8 cellular contexts compared by ENCODE assay signal in genomic region chr20:61886721-61887658, GRCh38.
A peak's percentile ranks its signal among the peaks of the same experiment; 100 is the strongest.
DNase-seq lines count a peak whose midpoint lies in the region; ATAC-seq and TF ChIP-seq lines count a peak whose summit lies in the region.

No MANE protein-coding gene starts in this region.

- H2BK12ac ChIP-seq in H9 (ENCODE audit: insufficient read length, low read depth, low read length), result no peak overlapping the region

- no peak overlapping the region for H3K23ac ChIP-seq in H9 (ENCODE audit: insufficient read length, low read depth, low read length)

- no peak overlapping the region for H3K4ac ChIP-seq in H9 (ENCODE audit: low read depth, low read length)

- no peaks in the 10 kb centered on the region for H3K79me1 ChIP-seq in H9 (ENCODE audit: insufficient read depth, low read depth, low read length, poor library complexity, severe bottlenecking)

- peak; percentile 70 for ATAC-seq in left lobe of liver
- ATAC-seq in GM18873 (IDR thresholded peaks at IDR 0.05; ENCODE audit: low FRiP score, unreplicated experiment), result no peak

- no peaks in the 10 kb centered on the region for H3K9me2 ChIP-seq in PC-9 (ENCODE audit: insufficient read depth)

- POLR2A ChIA-PET in PC-9 (lab: Charles Lee; ENCODE audit: unreplicated experiment), result no interaction called here

- no peak overlapping the region for H2AFZ ChIP-seq in H9 (ENCODE audit: low read length)
- no peak overlapping the region for H2AFZ ChIP-seq in PC-9

- no peaks in the 10 kb centered on the region for H3K23me2 ChIP-seq in H9 (ENCODE audit: insufficient read length, low read depth, low read length, poor library complexity, severe bottlenecking)

- DNase-seq in COR-L47 (lab: John Stamatoyannopoulos, UW), result peak; percentile 50
- peak; percentile 75 for DNase-seq in H9
- DNase-seq in PC-9, result peak in 1 of 2 experiments; percentile 24
- no peak for DNase-seq in left lobe of liver (ENCODE audit: low spot score)
- peak; percentile 50 for DNase-seq in stimulated activated CD8-positive, alpha-beta memory T cell treated with anti-CD3 and anti-CD28 coated beads, Interleukin-4, amount 100 ng/mL, for 48 hours
- no peak for DNase-seq in NCI-H1694 (lab: John Stamatoyannopoulos, UW)

- H3K4me1 Mint-ChIP-seq in H9 (peaks cover 2 to 9% of the 10 kb centered on the region in 2 experiments; a peak in 3 of 4 replicates), brain (peaks cover 17% of the 10 kb centered on the region)

- no peak overlapping the region for H4K91ac ChIP-seq in H9 (ENCODE audit: insufficient read length, low read depth, low read length)

- no peak overlapping the region for H3K18ac ChIP-seq in H9 (ENCODE audit: insufficient read length, low read depth, low read length)

- H4K8ac ChIP-seq in H9 (replicated peaks; ENCODE audit: insufficient read length, low read depth, low read length), result no peak overlapping the region

- WGBS in H9 (ENCODE audit: extremely low coverage, insufficient read length, low lambda C conversion rate), result no CpG with 5 or more reads among the region's 22 CpGs

- H3K56ac ChIP-seq in H9 (ENCODE audit: insufficient read length, low read depth, low read length), result no peak overlapping the region

- H3T11ph ChIP-seq in H9 (ENCODE audit: low read length), result no peak overlapping the region

- no peak overlapping the region for H2BK20ac ChIP-seq in H9 (ENCODE audit: low read depth, low read length, poor library complexity, severe bottlenecking)

- no peak overlapping the region for H3K27ac ChIP-seq in H9 (ENCODE audit: insufficient read length, low read depth, low read length)
- no peak overlapping the region for H3K27ac ChIP-seq in PC-9

- H4K5ac ChIP-seq in H9 (ENCODE audit: insufficient read length, low read depth, low read length), result no peak overlapping the region

- H3K9me3 ChIP-seq in H9 (ENCODE audit: control insufficient read depth, low read depth, low read length) (no peaks in the 10 kb centered on the region), PC-9 (ENCODE audit: insufficient read depth, low read depth) (no peaks in the 10 kb centered on the region)

- no peaks in the 10 kb centered on the region for H3F3A ChIP-seq in PC-9 (ENCODE audit: insufficient read depth, low read depth)

- no peak overlapping the region for H3K9ac ChIP-seq in H9 (ENCODE audit: extremely low read depth, insufficient read length, low read length)

- H2BK15ac ChIP-seq in H9 (ENCODE audit: low read depth, low read length), result no peak overlapping the region

- H3K4me2 ChIP-seq in H9 (ENCODE audit: insufficient read depth, insufficient read length, low read length) (no peak overlapping the region), PC-9 (no peak overlapping the region)

- no peak overlapping the region for H2BK5ac ChIP-seq in H9 (ENCODE audit: insufficient read length, low read length)

- H3K9me3 Mint-ChIP-seq in H9 (peaks cover 14 to 18% of the 10 kb centered on the region in 2 experiments), brain (peaks cover 5 to 16% (median 10%) of the 10 kb centered on the region in 5 experiments)

- H2AK5ac ChIP-seq in H9 (ENCODE audit: insufficient read length, low read length), result no peak overlapping the region

- H4K20me1 ChIP-seq in H9 (ENCODE audit: control insufficient read depth, insufficient read depth, insufficient read length) (peaks cover 3% of the 10 kb centered on the region), PC-9 (ENCODE audit: insufficient read depth) (no peaks in the 10 kb centered on the region)

- H3K36me3 ChIP-seq in PC-9 (ENCODE audit: low read depth), result no peaks in the 10 kb centered on the region

- no peak overlapping the region for H3K27ac Mint-ChIP-seq in H9
- H3K27ac Mint-ChIP-seq in brain, result peak overlapping the region in 3 of 5 experiments; percentile 74 to 75 (median 74)

- H3K27me3 Mint-ChIP-seq in H9 (ENCODE audit: low read depth) (peaks cover 42% of the 10 kb centered on the region), brain (peaks cover 4% of the 10 kb centered on the region)

- no peaks in the 10 kb centered on the region; a peak in 1 of 7 replicates for H3K36me3 Mint-ChIP-seq in H9 (ENCODE audit: insufficient read depth in 1 of 3, low read depth in 3 of 3)
- H3K36me3 Mint-ChIP-seq in brain, result peaks cover 7% of the 10 kb centered on the region

- no peak overlapping the region; the same call in 1 of the 2 replicates for H3K14ac ChIP-seq in H9 (ENCODE audit: insufficient read depth, low read length)

- H3K4me3 ChIP-seq in PC-9, result no peak overlapping the region

- no peak overlapping the region; a peak in 1 of 5 replicates for H3K4me3 Mint-ChIP-seq in H9
- H3K4me3 Mint-ChIP-seq in brain, result no peak overlapping the region

- no peak overlapping the region for H2BK120ac ChIP-seq in H9 (ENCODE audit: low read depth, low read length, poor library complexity, severe bottlenecking)

- CTCF ChIA-PET in PC-9 (lab: Charles Lee), result no interaction called here

- TF ChIP-seq CTCF in H9 (conservative IDR thresholded peaks at IDR 0.05), result peak; percentile 84
- peak; percentile 86 for TF ChIP-seq CTCF in PC-9 (conservative IDR thresholded peaks at IDR 0.05)
- TF ChIP-seq CTCF in brain (conservative IDR thresholded peaks at IDR 0.05), result peak; percentile 78 to 91

- peaks cover 2% of the 10 kb centered on the region; the same call in 1 of the 2 replicates for H3K27me3 ChIP-seq in H9 (ENCODE audit: insufficient read depth, low read length)
- H3K27me3 ChIP-seq in PC-9 (ENCODE audit: insufficient read depth, low read depth), result peaks cover 86% of the 10 kb centered on the region

- H3K79me2 ChIP-seq in H9 (ENCODE audit: insufficient read depth, low read length) (no peaks in the 10 kb centered on the region), PC-9 (ENCODE audit: low read depth) (no peaks in the 10 kb centered on the region)

- H3K4me1 ChIP-seq in H9 (ENCODE audit: insufficient read depth, low read length) (no peaks in the 10 kb centered on the region), PC-9 (replicated peaks; ENCODE audit: insufficient read depth) (no peaks in the 10 kb centered on the region)

- no TSS peak for BruUV-seq in PC-9 (replicated peaks; lab: Mats Ljungman, UMichigan)

- intact Hi-C loops in PC-9 (cut with micrococcal nuclease; ENCODE audit: unreplicated experiment), result no loop called here

Comparison
In these comparisons a context has a peak if more than half of its experiments do, and no peak if none do; other contexts are left out.
1. DNase-seq: peak in COR-L47 (single experiment), H9 (single experiment) and stimulated activated CD8-positive, alpha-beta memory T cell treated with anti-CD3 and anti-CD28 coated beads, Interleukin-4, amount 100 ng/mL, for 48 hours (single experiment); none in left lobe of liver (single experiment) and NCI-H1694 (single experiment).
2. H3K27ac Mint-ChIP-seq: peak in brain (3 of 5); none in H9 (0 of 3).
3. Peak in every context shown above with its lines, with median percentiles within 50 percentile points of each other: CTCF ChIP-seq.